In the genomic region with DNA sequence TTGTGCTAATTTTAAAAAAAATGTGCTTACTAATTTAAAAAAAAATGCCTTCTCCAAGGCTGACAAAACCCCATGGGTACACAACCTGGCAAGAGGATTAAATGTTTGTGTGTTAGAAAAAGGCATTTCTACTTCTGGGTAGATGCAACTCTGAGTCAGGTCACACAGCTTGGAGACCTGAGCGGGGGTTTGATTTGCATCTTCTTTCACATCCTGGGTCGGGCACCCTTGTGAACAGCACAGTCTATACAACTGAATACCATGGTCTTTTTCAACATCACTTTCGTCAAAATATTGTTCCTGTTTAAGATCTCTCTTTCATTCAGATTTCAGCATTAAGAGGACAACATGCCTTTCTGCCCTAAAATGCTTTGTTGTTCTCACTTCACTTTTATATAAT, we compare ENCODE assay signal across 12 cellular contexts.
DNase-seq lines count a peak whose midpoint lies in the region; ATAC-seq and TF ChIP-seq lines count a peak whose summit lies in the region.
"Had no signal": no experiment of that assay in that cellular context is flagged by ENCODE, and none has a peak within 500 bp of the region (broad histone marks: within the 10 kb centered on the region; RNA-seq: fewer than 3 reads in every experiment).

No MANE protein-coding gene starts in this region.

- no peaks in the 10 kb centered on the region for H3K9me3 Mint-ChIP-seq in stimulated activated naive CD8-positive, alpha-beta T cell treated with anti-CD3 and anti-CD28 coated beads, Interleukin-15, amount 100 ng/mL, for 72 hours

- H3K4me3 Mint-ChIP-seq in stimulated activated naive CD8-positive, alpha-beta T cell treated with anti-CD3 and anti-CD28 coated beads, Interleukin-15, amount 100 ng/mL, for 72 hours: no peak overlapping the region
- H3K4me3 Mint-ChIP-seq: activated T-cell treated with anti-CD3 and anti-CD28 coated beads, Interleukin-2, amount 50 U/mL, for 72 hours had no signal

- no peaks in the 10 kb centered on the region for H3K36me3 ChIP-seq in sigmoid colon

- WGBS in sigmoid colon, 2 donors: 53 to 66% methylated on average over 3 of the region's 3 CpGs

- no peak for TF ChIP-seq CTCF in sigmoid colon (IDR thresholded peaks at IDR 0.05)

- H3K4me3 ChIP-seq in sigmoid colon: no peak overlapping the region

- H3K27ac Mint-ChIP-seq in stimulated activated naive CD8-positive, alpha-beta T cell treated with anti-CD3 and anti-CD28 coated beads, Interleukin-15, amount 100 ng/mL, for 72 hours: no peak overlapping the region
- H3K27ac Mint-ChIP-seq: activated T-cell treated with anti-CD3 and anti-CD28 coated beads, Interleukin-2, amount 50 U/mL, for 72 hours had no signal

- intact Hi-C loops in sigmoid colon (cut with DNase I): no loop called here

- no peak for TF ChIP-seq POLR2A in sigmoid colon (IDR thresholded peaks at IDR 0.05)

- H3K9me3 ChIP-seq in sigmoid colon: no peaks in the 10 kb centered on the region

- ATAC-seq in HG02588 (IDR thresholded peaks at IDR 0.05; ENCODE audit: unreplicated experiment) (peak; percentile 99), HG03354 (IDR thresholded peaks at IDR 0.05; ENCODE audit: poor library complexity, severe bottlenecking, unreplicated experiment) (peak; percentile 97)
- ATAC-seq in stimulated activated naive CD8-positive, alpha-beta T cell treated with anti-CD3 and anti-CD28 coated beads, Interleukin-15, amount 100 ng/mL, for 72 hours: no peak
- ATAC-seq: activated T-cell treated with anti-CD3 and anti-CD28 coated beads, Interleukin-2, amount 50 U/mL, for 72 hours had no signal

- H3K27me3 Mint-ChIP-seq in stimulated activated naive CD8-positive, alpha-beta T cell treated with anti-CD3 and anti-CD28 coated beads, Interleukin-15, amount 100 ng/mL, for 72 hours: no peaks in the 10 kb centered on the region

- TF ChIP-seq EP300 in sigmoid colon (IDR thresholded peaks at IDR 0.05): no peak

- DNase-seq in DMS 273 (lab: John Stamatoyannopoulos, UW; ENCODE audit: unreplicated experiment) (peak; percentile 49), DMS 273 treated with DMSO at 0.1 percent for 48 hours (lab: John Stamatoyannopoulos, UW) (no peak), Kasumi-1 (lab: John Stamatoyannopoulos, UW) (no peak), cortex of kidney (lab: John Stamatoyannopoulos, UW) (no peak), sigmoid colon (no peak)
- DNase-seq in stimulated activated naive CD8-positive, alpha-beta T cell treated with anti-CD3 and anti-CD28 coated beads, Interleukin-15, amount 100 ng/mL, for 72 hours: no peak
- DNase-seq: activated T-cell treated with anti-CD3 and anti-CD28 coated beads, Interleukin-2, amount 50 U/mL, for 72 hours; DMS53; HCEC 1CT had no signal

- H3K27ac ChIP-seq in sigmoid colon: no peak overlapping the region
- H3K27ac ChIP-seq: 22Rv1 had no signal

- no peaks in the 10 kb centered on the region for H3K27me3 ChIP-seq in sigmoid colon

- H3K4me1 ChIP-seq in sigmoid colon: peaks cover 0 to 13% (median 0%) of the 10 kb centered on the region in 4 donors

- no peaks in the 10 kb centered on the region for H3K4me1 Mint-ChIP-seq in stimulated activated naive CD8-positive, alpha-beta T cell treated with anti-CD3 and anti-CD28 coated beads, Interleukin-15, amount 100 ng/mL, for 72 hours
